Comparison of ENCODE assay signal across 15 cellular contexts in genomic region chr14:105207996-105208737, GRCh38. TPM values are rescaled to one million over a fixed set of nuclear protein-coding genes. Genes with fewer than 3 reads are reported as not detected.
DNase-seq lines count a peak whose midpoint lies in the region; TF ChIP-seq lines count a peak whose summit lies in the region.
"Had no signal": no experiment of that assay in that cellular context is flagged by ENCODE, and none has a peak within 500 bp of the region (broad histone marks: within the 10 kb centered on the region; RNA-seq: fewer than 3 reads in every experiment).

No MANE protein-coding gene starts in this region.

- H2BK12ac ChIP-seq in trophoblast cell (ENCODE audit: low read length), result no peak overlapping the region

- intact Hi-C loops in Calu3 (cut with micrococcal nuclease; ENCODE audit: unreplicated experiment), result no loop called here
- intact Hi-C loops in activated naive CD4-positive, alpha-beta T cell treated with anti-CD3 and anti-CD28 coated beads for 36 hours (cut with micrococcal nuclease), result no loop called here

- CTCF ChIA-PET in Calu3 (lab: Charles Lee), result interaction anchor here (1.1 kb wide), 1 partner anchor 118 kb away, joined by 3 read pairs; no protein-coding TSS in a partner anchor
- CTCF ChIA-PET in activated naive CD4-positive, alpha-beta T cell treated with anti-CD3 and anti-CD28 coated beads for 36 hours (lab: Charles Lee), result no interaction called here

- no peak overlapping the region for H2BK120ac ChIP-seq in trophoblast cell (ENCODE audit: insufficient read depth, low read length, poor library complexity)

- peak overlapping the region in 8 of 11 experiments; percentile 33 to 86 (median 67); a peak in 14 of 22 replicates for H3K4me2 ChIP-seq in BLaER1 treated with 17β-estradiol and CSF1 and Interleukin-3, amounts not matched to agents 10 nM and 100 nM
- H3K4me2 ChIP-seq in trophoblast cell (ENCODE audit: low read length), result no peak overlapping the region

- BruUV-seq in Calu3 (replicated peaks; lab: Mats Ljungman, UMichigan), result no TSS peak

- H3K4me1 Mint-ChIP-seq in Calu3 (ENCODE audit: low read depth, unreplicated experiment), result peaks cover 7% of the 10 kb centered on the region
- peaks cover 7% of the 10 kb centered on the region for H3K4me1 Mint-ChIP-seq in glutamatergic neuron (ENCODE audit: low read depth, unreplicated experiment)
- no peaks in the 10 kb centered on the region for H3K4me1 Mint-ChIP-seq in activated naive CD4-positive, alpha-beta T cell treated with anti-CD3 and anti-CD28 coated beads for 36 hours (ENCODE audit: low read depth)

- H3K36me3 Mint-ChIP-seq in Calu3 (ENCODE audit: insufficient read depth, unreplicated experiment) (peaks cover 9% of the 10 kb centered on the region), glutamatergic neuron (ENCODE audit: unreplicated experiment) (no peaks in the 10 kb centered on the region)
- no peaks in the 10 kb centered on the region for H3K36me3 Mint-ChIP-seq in activated naive CD4-positive, alpha-beta T cell treated with anti-CD3 and anti-CD28 coated beads for 36 hours (ENCODE audit: low read depth)

- H2AK5ac ChIP-seq in trophoblast cell (ENCODE audit: low read length), result no peak overlapping the region

- TF ChIP-seq CTCF in Calu3 (IDR thresholded peaks at IDR 0.05; ENCODE audit: unreplicated experiment), result no peak
- TF ChIP-seq CTCF in glutamatergic neuron (IDR thresholded peaks at IDR 0.05; ENCODE audit: partially characterized antibody, unreplicated experiment), result no peak
- TF ChIP-seq CTCF in brain microvascular endothelial cell (IDR thresholded peaks at IDR 0.05; ENCODE audit: low read depth, low read length, missing control alignments), result no peak

- in situ Hi-C loops in brain microvascular endothelial cell (cut with HindIII; ENCODE audit: low pct_ligation_motif_present, low sequenced_read_pairs), result no loop called here

- no CpG with 5 or more reads among the region's 25 CpGs for WGBS in trophoblast cell (ENCODE audit: extremely low coverage, insufficient coverage, insufficient read length)

- H3K9ac ChIP-seq in BLaER1 treated with 17β-estradiol and CSF1 and Interleukin-3, amounts not matched to agents 10 nM and 100 nM, result peak overlapping the region in 2 of 11 experiments; percentile 58 to 62; a peak in 3 of 22 replicates
- no peak overlapping the region for H3K9ac ChIP-seq in trophoblast cell (ENCODE audit: low read length)

- no peak overlapping the region for H2BK5ac ChIP-seq in trophoblast cell (ENCODE audit: low read depth, low read length, poor library complexity)

- H3K23ac ChIP-seq in trophoblast cell (ENCODE audit: low read length), result no peak overlapping the region

- peaks cover 2 to 95% (median 81%) of the 10 kb centered on the region in 10 experiments; a peak in 18 of 20 replicates for H3K4me1 ChIP-seq in BLaER1 treated with 17β-estradiol and CSF1 and Interleukin-3, amounts not matched to agents 10 nM and 100 nM
- peaks cover 1 to 6% of the 10 kb centered on the region in 2 experiments for H3K4me1 ChIP-seq in trophoblast cell (ENCODE audit: control insufficient read depth in 1 of 2, insufficient read depth in 2 of 2, low read length in 2 of 2)

- H3K27ac Mint-ChIP-seq in Calu3 (ENCODE audit: unreplicated experiment) (peak overlapping the region; percentile 42), glutamatergic neuron (ENCODE audit: unreplicated experiment) (no peak overlapping the region)
- H3K27ac Mint-ChIP-seq in activated naive CD4-positive, alpha-beta T cell treated with anti-CD3 and anti-CD28 coated beads for 36 hours, result no peak overlapping the region

- H3K9me3 Mint-ChIP-seq in Calu3 (ENCODE audit: low read depth, unreplicated experiment) (no peaks in the 10 kb centered on the region), glutamatergic neuron (ENCODE audit: unreplicated experiment) (peaks cover 7% of the 10 kb centered on the region)
- no peaks in the 10 kb centered on the region for H3K9me3 Mint-ChIP-seq in activated naive CD4-positive, alpha-beta T cell treated with anti-CD3 and anti-CD28 coated beads for 36 hours

- no peak overlapping the region for H4K12ac ChIP-seq in trophoblast cell (ENCODE audit: low read depth, low read length)

- no peaks in the 10 kb centered on the region for H3K27me3 Mint-ChIP-seq in Calu3 (ENCODE audit: unreplicated experiment)
- H3K27me3 Mint-ChIP-seq in glutamatergic neuron (ENCODE audit: unreplicated experiment), result peaks cover 7% of the 10 kb centered on the region
- H3K27me3 Mint-ChIP-seq in activated naive CD4-positive, alpha-beta T cell treated with anti-CD3 and anti-CD28 coated beads for 36 hours (ENCODE audit: low read depth), result peaks cover 2% of the 10 kb centered on the region

- no peak overlapping the region for H2AFZ ChIP-seq in trophoblast cell (ENCODE audit: insufficient read depth, low read length, poor library complexity)

- no peak overlapping the region for H4K91ac ChIP-seq in trophoblast cell (ENCODE audit: low read depth, low read length)

- DNase-seq in Calu3 (no peak), glutamatergic neuron (peak; percentile 17), trophoblast cell (no peak), brain microvascular endothelial cell (no peak), C1 segment of cervical spinal cord (lab: John Stamatoyannopoulos, UW) (no peak)
- no peak for DNase-seq in activated naive CD4-positive, alpha-beta T cell treated with anti-CD3 and anti-CD28 coated beads for 36 hours
- DNase-seq: KG1, MG63, NCI-H1105 treated with DMSO at 0.1 percent for 48 hours, NCI-H146, NCI-H2029 treated with DMSO at 0.1 percent for 48 hours, NCI-H446 treated with DMSO at 0.1 percent for 48 hours, SIG-M5 had no signal

- no peak overlapping the region for H3K18ac ChIP-seq in trophoblast cell (ENCODE audit: low read length)

- peaks cover 12 to 38% (median 16%) of the 10 kb centered on the region in 11 experiments; a peak in 18 of 22 replicates for H3K36me3 ChIP-seq in BLaER1 treated with 17β-estradiol and CSF1 and Interleukin-3, amounts not matched to agents 10 nM and 100 nM
- peaks cover 9 to 10% of the 10 kb centered on the region in 2 experiments for H3K36me3 ChIP-seq in trophoblast cell (ENCODE audit: control insufficient read depth in 1 of 2, insufficient read depth in 2 of 2, low read length in 2 of 2)
- peaks cover 4% of the 10 kb centered on the region for H3K36me3 ChIP-seq in brain microvascular endothelial cell (replicated peaks)
- H3K36me3 ChIP-seq: MG63 had no signal

- no peak overlapping the region for H3K4me3 Mint-ChIP-seq in Calu3 (ENCODE audit: low read depth, unreplicated experiment)
- no peak overlapping the region for H3K4me3 Mint-ChIP-seq in glutamatergic neuron (ENCODE audit: unreplicated experiment)
- H3K4me3 Mint-ChIP-seq in activated naive CD4-positive, alpha-beta T cell treated with anti-CD3 and anti-CD28 coated beads for 36 hours, result no peak overlapping the region

- H3K27me3 ChIP-seq in BLaER1 treated with 17β-estradiol and CSF1 and Interleukin-3, amounts not matched to agents 10 nM and 100 nM, result peaks cover 0 to 21% (median 0%) of the 10 kb centered on the region in 11 experiments; a peak in 5 of 22 replicates
- H3K27me3 ChIP-seq in trophoblast cell (ENCODE audit: insufficient read depth, low read length), result no peaks in the 10 kb centered on the region
- no peaks in the 10 kb centered on the region for H3K27me3 ChIP-seq in brain microvascular endothelial cell (replicated peaks)
- H3K27me3 ChIP-seq: MG63 had no signal

- no peak overlapping the region for H3K4ac ChIP-seq in trophoblast cell (ENCODE audit: low read depth, low read length)

- no peaks in the 10 kb centered on the region for H3K79me1 ChIP-seq in trophoblast cell (ENCODE audit: low read length)

- H4K20me1 ChIP-seq in BLaER1 treated with 17β-estradiol and CSF1 and Interleukin-3, amounts not matched to agents 10 nM and 100 nM, result peaks cover 19 to 94% (median 66%) of the 10 kb centered on the region in 11 experiments; a peak in 21 of 22 replicates

- no peaks in the 10 kb centered on the region for H3K9me3 ChIP-seq in BLaER1 treated with 17β-estradiol and CSF1 and Interleukin-3, amounts not matched to agents 10 nM and 100 nM (replicated peaks in 1 of 11)
- H3K9me3 ChIP-seq in trophoblast cell (ENCODE audit: insufficient read depth, low read depth, low read length), result no peaks in the 10 kb centered on the region
- H3K9me3 ChIP-seq: MG63 had no signal

- H3K79me2 ChIP-seq in trophoblast cell (ENCODE audit: control insufficient read depth, insufficient read depth, low read length, poor library complexity), result no peaks in the 10 kb centered on the region

- H3K27ac ChIP-seq in BLaER1 treated with 17β-estradiol and CSF1 and Interleukin-3, amounts not matched to agents 10 nM and 100 nM, result no peak overlapping the region
- H3K27ac ChIP-seq in trophoblast cell (ENCODE audit: low read depth, low read length) (no peak overlapping the region), brain microvascular endothelial cell (no peak overlapping the region)
- H3K27ac ChIP-seq: SK-N-MC had no signal

- no peak overlapping the region for H3K4me3 ChIP-seq in BLaER1 treated with 17β-estradiol and CSF1 and Interleukin-3, amounts not matched to agents 10 nM and 100 nM
- peak overlapping the region; percentile 60 for H3K4me3 ChIP-seq in trophoblast cell (ENCODE audit: low read depth, low read length)
- H3K4me3 ChIP-seq in brain microvascular endothelial cell (ENCODE audit: low read depth, low read length), result no peak overlapping the region
- H3K4me3 ChIP-seq: MG63, SK-N-MC had no signal

- H4K8ac ChIP-seq in trophoblast cell (ENCODE audit: low read depth, low read length), result no peak overlapping the region

- H3K14ac ChIP-seq in trophoblast cell (ENCODE audit: low read length), result no peak overlapping the region

RNA-seq across cellular contexts. Expression of gene NUDT14, which starts 27.1 kb away (rescaled TPM):
- 38.0 TPM in 2 replicates for total RNA-seq in Calu3 (2022)
- 114 TPM for total RNA-seq in glutamatergic neuron (ENCODE audit: unreplicated experiment)
- polyA plus RNA-seq in trophoblast cell (2013), result 8.6 and 9.6 TPM in 2 replicates
- total RNA-seq in activated naive CD4-positive, alpha-beta T cell treated with anti-CD3 and anti-CD28 coated beads for 36 hours, result 10 to 100 TPM; 12.0 to 15.8 TPM

RNA-seq across cellular contexts. Expression of gene JAG2, which starts 39.6 kb away (rescaled TPM):
- total RNA-seq in Calu3 (2022) (13.8 and 17.6 TPM in 2 replicates), glutamatergic neuron (ENCODE audit: unreplicated experiment) (84.1 TPM)
- 1.6 and 2.0 TPM in 2 replicates for polyA plus RNA-seq in trophoblast cell (2013)
- total RNA-seq in activated naive CD4-positive, alpha-beta T cell treated with anti-CD3 and anti-CD28 coated beads for 36 hours, result 1 to 10 TPM; 2.9 to 3.6 TPM

RNA-seq across cellular contexts. Expression of gene BTBD6, which starts 40.2 kb away (rescaled TPM):
- total RNA-seq in Calu3 (2022) (29.7 and 30.1 TPM in 2 replicates), glutamatergic neuron (ENCODE audit: unreplicated experiment) (36.3 TPM)
- 18.3 and 18.8 TPM in 2 replicates for polyA plus RNA-seq in trophoblast cell (2013)
- total RNA-seq in activated naive CD4-positive, alpha-beta T cell treated with anti-CD3 and anti-CD28 coated beads for 36 hours, result 10 to 100 TPM; 24.6 to 25.6 TPM
